In genomic region chr10:11074536-11075267, GRCh38 we compare ENCODE assay signal across 13 cellular contexts. TPM values are rescaled to one million over a fixed set of nuclear protein-coding genes. Genes with fewer than 3 reads are reported as not detected.
DNase-seq lines count a peak whose midpoint lies in the region; ATAC-seq, FAIRE-seq and TF ChIP-seq lines count a peak whose summit lies in the region.
"Had no signal": no experiment of that assay in that cellular context is flagged by ENCODE, and none has a peak within 500 bp of the region (broad histone marks: within the 10 kb centered on the region; RNA-seq: fewer than 3 reads in every experiment).

No MANE protein-coding gene starts in this region.

- TF ChIP-seq CTCF in natural killer cell (IDR thresholded peaks at IDR 0.05), result no peak

- intact Hi-C loops in natural killer cell (cut with micrococcal nuclease), result no loop called here

- peaks cover 14 to 35% of the 10 kb centered on the region in 2 donors for H3K27me3 Mint-ChIP-seq in natural killer cell (ENCODE audit: low read depth in 2 of 2)

- H3K4me1 Mint-ChIP-seq in natural killer cell, result no peaks in the 10 kb centered on the region

- no peak for DNase-seq in GM18507 (ENCODE audit: extremely low spot score, insufficient read length, low read depth)
- DNase-seq in stimulated activated CD8-positive, alpha-beta memory T cell treated with anti-CD3 and anti-CD28 coated beads, Interleukin-4, amount 100 ng/mL, for 48 hours, result no peak
- DNase-seq in NCI-H2081 (lab: John Stamatoyannopoulos, UW), result no peak
- no peak for DNase-seq in natural killer cell
- DNase-seq in NCI-H345 (lab: John Stamatoyannopoulos, UW), result no peak
- DNase-seq: anterior cingulate cortex; foreskin keratinocyte; NCI-H1092; stimulated activated CD4-positive, alpha-beta T cell treated with anti-CD3 and anti-CD28 coated beads, Interleukin-4, amount 100 ng/mL, for 4 hours; stomach had no signal

- H3K27ac Mint-ChIP-seq in natural killer cell, result no peak overlapping the region

- no peaks in the 10 kb centered on the region for H3K36me3 Mint-ChIP-seq in natural killer cell

- FAIRE-seq in GM18507 (lab: Jason Lieb, UNC), result peak; percentile 88

- no peak overlapping the region for H3K4me3 Mint-ChIP-seq in natural killer cell

- ATAC-seq in GM19452 (IDR thresholded peaks at IDR 0.05; ENCODE audit: unreplicated experiment) (peak; percentile 77), HG02678 (IDR thresholded peaks at IDR 0.05; ENCODE audit: unreplicated experiment) (peak; percentile 78), HG03469 (IDR thresholded peaks at IDR 0.05; ENCODE audit: unreplicated experiment) (peak; percentile 85), natural killer cell (no peak)
- ATAC-seq: foreskin keratinocyte had no signal

- H3K9me3 Mint-ChIP-seq in natural killer cell, result no peaks in the 10 kb centered on the region

RNA-seq across cellular contexts. Expression of gene CELF2, which starts 57.0 kb away (rescaled TPM):
- 100 to 1,000 TPM; 282 to 298 (median 295) TPM for total RNA-seq in natural killer cell

Comparison
In these comparisons a context has a peak if more than half of its experiments do, and no peak if none do; other contexts are left out.
1. ATAC-seq: peak in GM19452 (single experiment), HG02678 (single experiment) and HG03469 (single experiment); none in natural killer cell (0 of 3).